In the genomic region with DNA sequence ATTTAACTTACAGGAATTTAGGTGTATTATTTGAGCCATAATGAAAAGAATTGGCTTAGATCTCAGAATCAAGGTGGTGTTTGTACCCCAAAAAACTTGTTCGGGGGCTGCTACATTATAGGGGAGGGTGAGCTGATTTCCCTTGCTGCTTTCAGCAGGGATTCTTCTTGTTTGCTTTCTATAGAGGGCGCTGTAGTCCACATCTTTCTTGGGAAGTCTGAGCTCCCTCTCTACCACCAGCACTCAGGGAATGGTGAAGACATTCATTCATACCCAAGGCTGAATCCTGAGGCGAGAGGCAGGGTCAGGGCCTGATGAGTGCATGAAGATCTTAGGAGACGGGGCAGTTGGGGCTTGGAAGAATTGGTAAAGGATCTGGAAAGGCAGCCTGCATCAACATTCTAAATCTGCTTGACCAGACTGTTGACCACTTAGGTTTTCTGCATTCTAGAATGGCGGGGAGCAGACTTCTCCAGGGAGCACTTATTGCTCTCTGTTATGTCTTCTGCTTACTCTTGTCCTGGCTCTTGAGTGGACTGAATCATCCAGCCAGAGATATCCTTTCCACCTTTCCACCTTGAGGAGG, we compare ENCODE assay signal across 9 cellular contexts. TPM values are rescaled to one million over a fixed set of nuclear protein-coding genes. Genes with fewer than 3 reads are reported as not detected.
DNase-seq lines count a peak whose midpoint lies in the region; TF ChIP-seq lines count a peak whose summit lies in the region.
"Had no signal": no experiment of that assay in that cellular context is flagged by ENCODE, and none has a peak within 500 bp of the region (broad histone marks: within the 10 kb centered on the region; RNA-seq: fewer than 3 reads in every experiment).

No MANE protein-coding gene starts in this region.

- no peaks in the 10 kb centered on the region for H3F3A ChIP-seq in neural progenitor cell (ENCODE audit: low read depth)

- no peaks in the 10 kb centered on the region for H4K20me1 ChIP-seq in neural progenitor cell (ENCODE audit: low read depth)

- H3K27ac Mint-ChIP-seq in neural progenitor cell: no peak overlapping the region
- H3K27ac Mint-ChIP-seq: activated naive CD8-positive, alpha-beta T cell had no signal

- H2AFZ ChIP-seq in neural progenitor cell (replicated peaks): no peak overlapping the region

- TF ChIP-seq CTCF in choroid plexus epithelial cell (conservative IDR thresholded peaks at IDR 0.05; ENCODE audit: low read depth, low read length) (peak; percentile 69), neural progenitor cell (IDR thresholded peaks at IDR 0.05) (peak; percentile 75)

- peaks cover 22% of the 10 kb centered on the region for H3K4me1 Mint-ChIP-seq in neural progenitor cell

- no peaks in the 10 kb centered on the region for H3K36me3 ChIP-seq in neural progenitor cell

- H3K27me3 ChIP-seq in neural progenitor cell: no peaks in the 10 kb centered on the region

- H3K4me3 ChIP-seq in choroid plexus epithelial cell (ENCODE audit: low read depth, low read length): no peak overlapping the region
- no peak overlapping the region for H3K4me3 ChIP-seq in neural progenitor cell

- no peak overlapping the region for H3K4me2 ChIP-seq in neural progenitor cell

- H3K79me2 ChIP-seq in neural progenitor cell (ENCODE audit: low read depth): no peaks in the 10 kb centered on the region

- H3K9me3 ChIP-seq in neural progenitor cell (ENCODE audit: low read depth): no peaks in the 10 kb centered on the region

- H3K9me3 Mint-ChIP-seq in neural progenitor cell: no peaks in the 10 kb centered on the region

- H3K27me3 Mint-ChIP-seq in neural progenitor cell (ENCODE audit: insufficient read depth, low read depth): peaks cover 2% of the 10 kb centered on the region

- no peak overlapping the region for H3K9ac ChIP-seq in neural progenitor cell

- H3K36me3 Mint-ChIP-seq in neural progenitor cell: peaks cover 52% of the 10 kb centered on the region
- H3K36me3 Mint-ChIP-seq: activated naive CD8-positive, alpha-beta T cell had no signal

- H3K27ac ChIP-seq in neural progenitor cell: no peak overlapping the region

- no peak overlapping the region for H3K4me3 Mint-ChIP-seq in neural progenitor cell
- H3K4me3 Mint-ChIP-seq: activated naive CD8-positive, alpha-beta T cell had no signal

- DNase-seq in SIG-M5 treated with dmso at 0.1 percent for 504 hours (lab: John Stamatoyannopoulos, UW; ENCODE audit: unreplicated experiment) (peak; percentile 64), SIG-M5 (lab: John Stamatoyannopoulos, UW) (no peak), NCI-H526 treated with DMSO at 0.1 percent for 48 hours (lab: John Stamatoyannopoulos, UW) (peak; percentile 28), choroid plexus epithelial cell (ENCODE audit: low read depth) (peak; percentile 73), neural progenitor cell (ENCODE audit: low spot score) (peak; percentile 79), Ammon's horn (ENCODE audit: low spot score) (no peak)
- no peak for DNase-seq in activated CD4-positive, alpha-beta T cell treated with anti-CD3 and anti-CD28 coated beads, Interleukin-2, amount 50 U/mL, for 1 hour
- no peak for DNase-seq in central memory CD4-positive, alpha-beta T cell

- H3K4me1 ChIP-seq in neural progenitor cell: no peaks in the 10 kb centered on the region

RNA-seq across cellular contexts. Expression of a gene that starts 18.9 kb away (rescaled TPM):
- not detected in 2 replicates for total RNA-seq in neural progenitor cell (ENCODE audit: low replicate concordance)

RNA-seq across cellular contexts. Expression of a gene that starts 23.8 kb away (rescaled TPM):
- total RNA-seq in neural progenitor cell (ENCODE audit: low replicate concordance): 3.9 and 11.3 TPM in 2 replicates

RNA-seq across cellular contexts. Expression of a gene that starts 54.2 kb away (rescaled TPM):
- total RNA-seq in neural progenitor cell (ENCODE audit: low replicate concordance): not detected in 2 replicates

Comparison
In these comparisons a context has a peak if more than half of its experiments do, and no peak if none do; other contexts are left out.
1. DNase-seq: peak in SIG-M5 treated with dmso at 0.1 percent for 504 hours (single experiment), NCI-H526 treated with DMSO at 0.1 percent for 48 hours (single experiment), choroid plexus epithelial cell (single experiment) and neural progenitor cell (single experiment); none in SIG-M5 (single experiment), activated CD4-positive, alpha-beta T cell treated with anti-CD3 and anti-CD28 coated beads, Interleukin-2, amount 50 U/mL, for 1 hour (single experiment), Ammon's horn (single experiment) and central memory CD4-positive, alpha-beta T cell (single experiment).